Comparison of ENCODE assay signal across 30 cellular contexts in genomic region chr16:67605641-67606040, GRCh38. TPM values are rescaled to one million over a fixed set of nuclear protein-coding genes. Genes with fewer than 3 reads are reported as not detected.
DNase-seq lines count a peak whose midpoint lies in the region; ATAC-seq lines count a peak whose summit lies in the region.
"Had no signal": no experiment of that assay in that cellular context is flagged by ENCODE, and none has a peak within 500 bp of the region (broad histone marks: within the 10 kb centered on the region; RNA-seq: fewer than 3 reads in every experiment).

No MANE protein-coding gene starts in this region.

- H3K27ac ChIP-seq in CD4-positive, alpha-beta memory T cell (ENCODE audit: low read depth, low read length) = no peak overlapping the region
- H3K27ac ChIP-seq: 22Rv1, adrenal gland, brain microvascular endothelial cell, parathyroid adenoma, SK-N-MC, spleen, vagina, VCaP had no signal

- H3K27me3 ChIP-seq in CD4-positive, alpha-beta memory T cell (ENCODE audit: insufficient read depth, low read length) = no peaks in the 10 kb centered on the region
- H3K27me3 ChIP-seq: adrenal gland, brain microvascular endothelial cell, spleen, testis, vagina had no signal

- H3K9me3 ChIP-seq in CD4-positive, alpha-beta memory T cell (ENCODE audit: control insufficient read depth in 1 of 2, low read length in 2 of 2) = no peaks in the 10 kb centered on the region
- H3K9me3 ChIP-seq: adrenal gland, spleen, testis, vagina had no signal

- H3K36me3 Mint-ChIP-seq in T-helper 2 cell treated with Interferon-gamma antibody and Interleukin-4, amounts not matched to agents 5 μg/mL and 100 μg/mL, for 36 hours (ENCODE audit: low read depth) = peaks cover 4% of the 10 kb centered on the region
- H3K36me3 Mint-ChIP-seq in CD4-positive, alpha-beta memory T cell = peaks cover under 1 to 7% of the 10 kb centered on the region in 2 donors
- H3K36me3 Mint-ChIP-seq in activated naive CD8-positive, alpha-beta T cell = no peaks in the 10 kb centered on the region
- H3K36me3 Mint-ChIP-seq in naive thymus-derived CD8-positive, alpha-beta T cell = peaks cover 0 to 18% (median 0%) of the 10 kb centered on the region in 3 donors

- no peak for ATAC-seq in naive thymus-derived CD8-positive, alpha-beta T cell
- ATAC-seq: right cardiac atrium had no signal

- peaks cover 2% of the 10 kb centered on the region for H3K36me3 ChIP-seq in CD4-positive, alpha-beta memory T cell (ENCODE audit: insufficient read depth, low read length)
- H3K36me3 ChIP-seq: adrenal gland, brain microvascular endothelial cell had no signal

- CTCF ChIA-PET in CD4-positive, alpha-beta memory T cell (lab: Charles Lee; ENCODE audit: partially characterized antibody) = interaction anchor here (0.5 to 1.3 kb wide), 3 partner anchors 11 to 202 kb away, joined by 3 read pairs; no protein-coding TSS in a partner anchor

- H3K4me1 ChIP-seq in CD4-positive, alpha-beta memory T cell (ENCODE audit: insufficient read depth, low read length) = peaks cover 10% of the 10 kb centered on the region

- H3K4me1 Mint-ChIP-seq in T-helper 2 cell treated with Interferon-gamma antibody and Interleukin-4, amounts not matched to agents 5 μg/mL and 100 μg/mL, for 36 hours (ENCODE audit: low read depth) = peaks cover 18% of the 10 kb centered on the region
- H3K4me1 Mint-ChIP-seq in CD4-positive, alpha-beta memory T cell = peaks cover 22 to 40% (median 26%) of the 10 kb centered on the region in 4 donors
- peaks cover 29% of the 10 kb centered on the region for H3K4me1 Mint-ChIP-seq in activated naive CD8-positive, alpha-beta T cell (ENCODE audit: low read depth)
- peaks cover 16 to 35% (median 26%) of the 10 kb centered on the region in 4 donors for H3K4me1 Mint-ChIP-seq in naive thymus-derived CD8-positive, alpha-beta T cell

- no peak overlapping the region for H3K4me3 Mint-ChIP-seq in T-helper 2 cell treated with Interferon-gamma antibody and Interleukin-4, amounts not matched to agents 5 μg/mL and 100 μg/mL, for 36 hours
- peak overlapping the region in 1 of 8 donors; percentile 1 for H3K4me3 Mint-ChIP-seq in CD4-positive, alpha-beta memory T cell
- H3K4me3 Mint-ChIP-seq in activated naive CD8-positive, alpha-beta T cell = no peak overlapping the region
- H3K4me3 Mint-ChIP-seq in naive thymus-derived CD8-positive, alpha-beta T cell = no peak overlapping the region
- H3K4me3 Mint-ChIP-seq: activated CD4-positive, alpha-beta T cell treated with anti-CD3 and anti-CD28 coated beads, Interleukin-2, amount 10 ng/mL, durations not matched to agents 7 days and 5 days had no signal

- H3K9me3 Mint-ChIP-seq in T-helper 2 cell treated with Interferon-gamma antibody and Interleukin-4, amounts not matched to agents 5 μg/mL and 100 μg/mL, for 36 hours = no peaks in the 10 kb centered on the region
- no peaks in the 10 kb centered on the region for H3K9me3 Mint-ChIP-seq in CD4-positive, alpha-beta memory T cell
- no peaks in the 10 kb centered on the region for H3K9me3 Mint-ChIP-seq in activated naive CD8-positive, alpha-beta T cell (ENCODE audit: low read depth)
- no peaks in the 10 kb centered on the region for H3K9me3 Mint-ChIP-seq in naive thymus-derived CD8-positive, alpha-beta T cell
- H3K9me3 Mint-ChIP-seq: activated CD4-positive, alpha-beta T cell treated with anti-CD3 and anti-CD28 coated beads, Interleukin-2, amount 10 ng/mL, durations not matched to agents 7 days and 5 days; CD8-positive, alpha-beta memory T cell had no signal

- no peak overlapping the region for H3K4me3 ChIP-seq in CD4-positive, alpha-beta memory T cell (ENCODE audit: low read length in 2 of 2)
- H3K4me3 ChIP-seq: adrenal gland, SK-N-MC, spleen, testis, vagina had no signal

- POLR2A ChIA-PET in CD4-positive, alpha-beta memory T cell (lab: Charles Lee; ENCODE audit: partially characterized antibody) = no interaction called here
- POLR2A ChIA-PET in naive thymus-derived CD8-positive, alpha-beta T cell (lab: Charles Lee) = interaction anchor here (1.5 kb wide), 1 partner anchor 35 kb away, joined by 7 read pairs; no protein-coding TSS in a partner anchor

- intact Hi-C loops in CD4-positive, alpha-beta memory T cell (cut with micrococcal nuclease) = loop anchor here (5.0 kb wide), 1 partner anchor 43 kb away; the partner anchor contains the start of gene CTCF

- peak overlapping the region; percentile 5 for H3K27ac Mint-ChIP-seq in T-helper 2 cell treated with Interferon-gamma antibody and Interleukin-4, amounts not matched to agents 5 μg/mL and 100 μg/mL, for 36 hours
- peak overlapping the region; percentile 3 to 62 (median 38) for H3K27ac Mint-ChIP-seq in CD4-positive, alpha-beta memory T cell
- peak overlapping the region; percentile 72 for H3K27ac Mint-ChIP-seq in activated naive CD8-positive, alpha-beta T cell
- peak overlapping the region; percentile 6 to 87 (median 56) for H3K27ac Mint-ChIP-seq in naive thymus-derived CD8-positive, alpha-beta T cell
- H3K27ac Mint-ChIP-seq: activated CD4-positive, alpha-beta T cell treated with anti-CD3 and anti-CD28 coated beads, Interleukin-2, amount 10 ng/mL, durations not matched to agents 7 days and 5 days had no signal

- DNase-seq in T-helper 2 cell treated with Interferon-gamma antibody and Interleukin-4, amounts not matched to agents 5 μg/mL and 100 μg/mL, for 36 hours (ENCODE audit: low spot score) = no peak
- DNase-seq in T-helper 2 cell (no peak), NCI-H1105 treated with DMSO at 0.1 percent for 48 hours (lab: John Stamatoyannopoulos, UW) (no peak), CD1c-positive myeloid dendritic cell (ENCODE audit: extremely low spot score) (no peak), GM03348 (ENCODE audit: low spot score) (no peak)
- DNase-seq in CD4-positive, alpha-beta memory T cell = no peak
- DNase-seq in naive thymus-derived CD8-positive, alpha-beta T cell = no peak
- DNase-seq: activated CD4-positive, alpha-beta T cell treated with anti-CD3 and anti-CD28 coated beads, Interleukin-2, amount 10 ng/mL, durations not matched to agents 7 days and 5 days; activated effector memory CD4-positive, alpha-beta T cell treated with anti-CD3 and anti-CD28 coated beads, Interleukin-2, amount 50 U/mL, for 16 hours; adrenal gland; brain microvascular endothelial cell; CD8-positive, alpha-beta memory T cell; DMS 273 treated with DMSO at 0.1 percent for 48 hours; effector CD8-positive, alpha-beta T cell; EL; erythroblast; glutamatergic neuron; midbrain; NCI-H1436; NCI-H2107; right cardiac atrium; spleen; T-helper 9 cell; testis had no signal

- no peaks in the 10 kb centered on the region for H3K27me3 Mint-ChIP-seq in T-helper 2 cell treated with Interferon-gamma antibody and Interleukin-4, amounts not matched to agents 5 μg/mL and 100 μg/mL, for 36 hours (ENCODE audit: low read depth)
- H3K27me3 Mint-ChIP-seq in CD4-positive, alpha-beta memory T cell = no peaks in the 10 kb centered on the region
- no peaks in the 10 kb centered on the region for H3K27me3 Mint-ChIP-seq in activated naive CD8-positive, alpha-beta T cell
- no peaks in the 10 kb centered on the region for H3K27me3 Mint-ChIP-seq in naive thymus-derived CD8-positive, alpha-beta T cell
- H3K27me3 Mint-ChIP-seq: activated CD4-positive, alpha-beta T cell treated with anti-CD3 and anti-CD28 coated beads, Interleukin-2, amount 10 ng/mL, durations not matched to agents 7 days and 5 days; CD8-positive, alpha-beta memory T cell had no signal

RNA-seq across cellular contexts. Expression of gene CARMIL2, which starts 39.3 kb away (rescaled TPM):
- total RNA-seq in CD4-positive, alpha-beta memory T cell = 100 to 1,000 TPM; 194 to 195 TPM
- polyA plus RNA-seq in CD4-positive, alpha-beta memory T cell = 10 to 100 TPM in 1 of 2 donors, 1 to 10 TPM in 1; 7.5 to 36.3 TPM
- total RNA-seq in naive thymus-derived CD8-positive, alpha-beta T cell = 100 to 1,000 TPM; 184 to 189 TPM
- polyA plus RNA-seq in naive thymus-derived CD8-positive, alpha-beta T cell = 10 to 100 TPM; 12.8 to 28.7 (median 13.3) TPM

RNA-seq across cellular contexts. Expression of gene CTCF, which starts 43.3 kb away (rescaled TPM):
- 10 to 100 TPM; 69.8 to 72.5 TPM for total RNA-seq in CD4-positive, alpha-beta memory T cell
- polyA plus RNA-seq in CD4-positive, alpha-beta memory T cell = 10 to 100 TPM; 26.5 to 85.7 TPM
- 10 to 100 TPM; 67.5 to 67.6 TPM for total RNA-seq in naive thymus-derived CD8-positive, alpha-beta T cell
- polyA plus RNA-seq in naive thymus-derived CD8-positive, alpha-beta T cell = 10 to 100 TPM; 37.1 to 61.1 (median 51.9) TPM

RNA-seq across cellular contexts. Expression of gene ACD, which starts 54.4 kb away (rescaled TPM):
- 10 to 100 TPM; 49.6 to 50.6 TPM for total RNA-seq in CD4-positive, alpha-beta memory T cell
- polyA plus RNA-seq in CD4-positive, alpha-beta memory T cell = 10 to 100 TPM; 33.3 to 48.5 TPM
- 10 to 100 TPM; 41.8 to 46.6 TPM for total RNA-seq in naive thymus-derived CD8-positive, alpha-beta T cell
- polyA plus RNA-seq in naive thymus-derived CD8-positive, alpha-beta T cell = 10 to 100 TPM; 24.6 to 38.1 (median 28.2) TPM

RNA-seq across cellular contexts. Expression of gene PARD6A, which starts 55.1 kb away (rescaled TPM):
- 1 to 10 TPM; 7.4 to 8.8 TPM for total RNA-seq in CD4-positive, alpha-beta memory T cell
- polyA plus RNA-seq in CD4-positive, alpha-beta memory T cell = 10 to 100 TPM; 17.8 to 26.5 TPM
- total RNA-seq in naive thymus-derived CD8-positive, alpha-beta T cell = 1 to 10 TPM; 4.3 to 6.0 TPM
- 10 to 100 TPM; 10.6 to 13.3 (median 11.2) TPM for polyA plus RNA-seq in naive thymus-derived CD8-positive, alpha-beta T cell

Comparison
In these comparisons a context has a peak if more than half of its experiments do, and no peak if none do; other contexts are left out.
1. H3K27ac Mint-ChIP-seq: peak in every context shown above with its lines; median percentile 72 in activated naive CD8-positive, alpha-beta T cell; 56 in naive thymus-derived CD8-positive, alpha-beta T cell; 38 in CD4-positive, alpha-beta memory T cell; 5 in T-helper 2 cell treated with Interferon-gamma antibody and Interleukin-4, amounts not matched to agents 5 μg/mL and 100 μg/mL, for 36 hours.